ENCODE assay signal across 34 cellular contexts in the genomic region with DNA sequence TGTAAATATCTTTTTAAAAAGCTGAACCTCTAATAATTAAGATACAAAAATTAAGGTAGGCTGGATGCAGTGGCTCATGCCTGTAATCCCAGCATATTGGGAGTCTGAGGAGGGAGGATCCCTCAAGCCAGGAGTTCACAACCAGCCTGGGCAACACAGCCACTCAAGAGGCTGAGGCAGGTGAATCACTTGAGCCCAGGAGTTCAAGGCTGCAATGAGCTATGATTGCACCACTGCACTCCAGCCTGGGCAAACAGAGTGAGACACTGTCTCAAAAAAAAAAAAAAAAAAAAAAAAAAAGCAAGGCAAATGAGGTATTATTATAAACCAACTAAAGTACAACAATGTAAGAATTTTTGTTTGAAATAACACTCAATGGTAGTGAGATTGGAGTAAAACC. TPM values are rescaled to one million over a fixed set of nuclear protein-coding genes. Genes with fewer than 3 reads are reported as not detected.
"Had no signal": no experiment of that assay in that cellular context is flagged by ENCODE, and none has a peak within 500 bp of the region (broad histone marks: within the 10 kb centered on the region; RNA-seq: fewer than 3 reads in every experiment).

No MANE protein-coding gene starts in this region.

- H3K4me1 Mint-ChIP-seq: activated naive CD8-positive, alpha-beta T cell treated with anti-CD3 and anti-CD28 coated beads for 36 hours; central memory CD8-positive, alpha-beta T cell; memory B cell; naive thymus-derived CD8-positive, alpha-beta T cell; neural crest cell had no signal

- H3K36me3 Mint-ChIP-seq: activated CD4-positive, alpha-beta memory T cell treated with anti-CD3 and anti-CD28 coated beads for 36 hours; activated naive CD8-positive, alpha-beta T cell treated with anti-CD3 and anti-CD28 coated beads for 36 hours; memory B cell; naive thymus-derived CD8-positive, alpha-beta T cell; type B pancreatic cell had no signal

- FAIRE-seq: colon, islet of Langerhans, pancreas had no signal

- H3K27me3 Mint-ChIP-seq: activated CD4-positive, alpha-beta memory T cell treated with anti-CD3 and anti-CD28 coated beads for 36 hours; activated CD4-positive, alpha-beta T cell treated with anti-CD3 and anti-CD28 coated beads, Interleukin-2, amount 10 ng/mL, durations not matched to agents 24 days and 14 days; activated naive CD8-positive, alpha-beta T cell treated with anti-CD3 and anti-CD28 coated beads for 36 hours; central memory CD8-positive, alpha-beta T cell; memory B cell; naive thymus-derived CD8-positive, alpha-beta T cell; type B pancreatic cell had no signal

- H3K36me3 ChIP-seq: esophagus squamous epithelium, heart right ventricle, pancreas, thoracic aorta, vagina had no signal

- H3K4me3 Mint-ChIP-seq: activated CD4-positive, alpha-beta memory T cell treated with anti-CD3 and anti-CD28 coated beads for 36 hours; activated CD4-positive, alpha-beta T cell treated with anti-CD3 and anti-CD28 coated beads, Interleukin-2, amount 10 ng/mL, durations not matched to agents 24 days and 14 days; activated naive CD4-positive, alpha-beta T cell treated with anti-CD3 and anti-CD28 coated beads for 36 hours; activated naive CD8-positive, alpha-beta T cell treated with anti-CD3 and anti-CD28 coated beads for 36 hours; activated T-helper 1 cell treated with anti-CD3 and anti-CD28 coated beads, Interleukin-12 subunit alpha, Interleukin-12 subunit beta, Interleukin-2, Interleukin-4 antibody, amounts not matched to agents 30 ng/mL and 10 ng/mL and 1 ng/mL, durations not matched to agents 14 hours and 24 hours and 36 hours; central memory CD8-positive, alpha-beta T cell; memory B cell; naive thymus-derived CD8-positive, alpha-beta T cell; neural crest cell; T-helper 1 cell treated with Interleukin-12 subunit alpha and Interleukin-12 subunit beta and Interleukin-4 antibody, amounts not matched to agents 30 μg/mL and 1 μg/mL, for 36 hours; type B pancreatic cell had no signal

- H3K4me3 ChIP-seq: esophagus squamous epithelium, heart right ventricle, pancreas, thoracic aorta, vagina had no signal

- H3K27me3 ChIP-seq: esophagus squamous epithelium, heart right ventricle, pancreas, vagina had no signal

- H3K27ac ChIP-seq: epithelial cell of prostate, esophagus squamous epithelium, heart right ventricle, pancreas, thoracic aorta, vagina had no signal

- H3K27ac Mint-ChIP-seq: activated CD4-positive, alpha-beta memory T cell treated with anti-CD3 and anti-CD28 coated beads for 36 hours; activated CD4-positive, alpha-beta T cell treated with anti-CD3 and anti-CD28 coated beads, Interleukin-2, amount 10 ng/mL, durations not matched to agents 24 days and 14 days; activated naive CD4-positive, alpha-beta T cell treated with anti-CD3 and anti-CD28 coated beads for 36 hours; activated naive CD8-positive, alpha-beta T cell treated with anti-CD3 and anti-CD28 coated beads for 36 hours; activated T-helper 1 cell treated with anti-CD3 and anti-CD28 coated beads, Interleukin-12 subunit alpha, Interleukin-12 subunit beta, Interleukin-2, Interleukin-4 antibody, amounts not matched to agents 30 ng/mL and 10 ng/mL and 1 ng/mL, durations not matched to agents 14 hours and 24 hours and 36 hours; memory B cell; naive thymus-derived CD8-positive, alpha-beta T cell; T-helper 1 cell treated with Interleukin-12 subunit alpha and Interleukin-12 subunit beta and Interleukin-4 antibody, amounts not matched to agents 30 μg/mL and 1 μg/mL, for 36 hours; type B pancreatic cell had no signal

- ATAC-seq: heart right ventricle; naive thymus-derived CD8-positive, alpha-beta T cell; pancreas; right cardiac atrium had no signal

- DNase-seq: activated CD4-positive, alpha-beta memory T cell treated with anti-CD3 and anti-CD28 coated beads for 36 hours; activated CD4-positive, alpha-beta T cell treated with anti-CD3 and anti-CD28 coated beads, Interleukin-2, amount 10 ng/mL, durations not matched to agents 24 days and 14 days; activated CD4-positive, CD25-positive, alpha-beta regulatory T cell treated with anti-CD3 and anti-CD28 coated beads, Interleukin-2, amount 50 U/mL, for 72 hours; activated CD8-positive, alpha-beta memory T cell treated with anti-CD3 and anti-CD28 coated beads, Interleukin-2, amount 50 U/mL, for 4 hours; activated effector memory CD4-positive, alpha-beta T cell treated with anti-CD3 and anti-CD28 coated beads, Interleukin-2, amount 50 U/mL, for 16 hours; activated naive CD4-positive, alpha-beta T cell treated with anti-CD3 and anti-CD28 coated beads for 36 hours; activated naive CD8-positive, alpha-beta T cell treated with anti-CD3 and anti-CD28 coated beads for 36 hours; activated T-cell treated with anti-CD3 and anti-CD28 coated beads, Interleukin-2, amount 50 U/mL, for 1 hour; amniotic stem cell; dermis blood vessel endothelial cell; effector CD4-positive, alpha-beta T cell; esophagus squamous epithelium; foreskin melanocyte; heart right ventricle; naive thymus-derived CD8-positive, alpha-beta T cell; nucleus accumbens; pancreas; right cardiac atrium; stimulated activated CD4-positive, alpha-beta T cell treated with anti-CD3 and anti-CD28 coated beads, Interleukin-2, amount 100 ng/mL, for 48 hours; stimulated activated naive CD4-positive, alpha-beta T cell treated with Interleukin-2 at 50 U/mL for 16 hours; T1000 had no signal

- H3K9me3 ChIP-seq: esophagus squamous epithelium, heart right ventricle, pancreas, thoracic aorta, vagina had no signal

- H3K4me1 ChIP-seq: pancreas had no signal

RNA-seq across cellular contexts. Expression of a gene that starts 47.6 kb away (rescaled TPM):
- total RNA-seq: dermis blood vessel endothelial cell, glomerular endothelial cell, skeletal muscle tissue had no signal
